ENCODE assay signal across 16 cellular contexts in the genomic region with DNA sequence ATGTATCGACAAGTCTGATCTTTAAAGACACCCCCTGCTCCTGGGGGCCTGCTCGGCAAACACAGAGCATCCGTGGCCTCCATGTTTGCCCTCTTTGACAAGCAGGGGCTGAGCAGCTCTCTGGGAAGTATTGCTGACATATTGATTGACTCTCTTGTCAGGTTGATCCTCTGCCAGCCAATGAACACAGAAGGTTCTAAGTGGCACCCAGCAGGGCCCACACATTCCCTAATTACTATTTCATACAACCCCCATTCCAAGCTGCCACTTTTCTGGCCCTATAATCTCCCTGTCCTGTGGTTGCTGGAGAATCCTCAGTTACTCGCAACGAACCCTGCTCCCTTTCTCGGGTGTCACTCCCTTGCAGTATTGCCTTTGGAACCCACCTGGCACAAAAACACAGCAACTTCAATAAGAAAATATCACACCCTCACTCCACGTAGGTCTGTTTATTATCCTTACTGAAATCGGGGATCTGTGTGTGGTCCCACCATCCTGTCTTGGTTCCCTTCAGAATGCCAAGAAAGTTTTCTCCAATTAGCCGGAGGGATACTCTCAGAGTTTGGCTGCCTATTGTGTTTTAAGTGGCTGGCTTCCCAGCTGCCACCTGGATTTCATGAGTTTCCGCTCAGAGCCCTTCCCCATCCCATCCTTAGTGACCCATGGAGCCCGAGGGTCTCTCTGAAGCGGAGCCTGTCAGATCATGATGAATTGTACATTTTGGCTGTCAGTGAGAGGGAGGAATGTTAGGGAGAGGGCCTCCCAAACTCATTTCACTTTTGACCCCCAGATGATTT.
DNase-seq lines count a peak whose midpoint lies in the region; ATAC-seq lines count a peak whose summit lies in the region.
"Had no signal": no experiment of that assay in that cellular context is flagged by ENCODE, and none has a peak within 500 bp of the region (broad histone marks: within the 10 kb centered on the region; RNA-seq: fewer than 3 reads in every experiment).

No MANE protein-coding gene starts in this region.

- intact Hi-C loops in sciatic nerve (cut with DNase I): no loop called here

- peaks cover 42% of the 10 kb centered on the region for H3K4me1 ChIP-seq in SJSA1 (replicated peaks)

- DNase-seq in ELF-1 (ENCODE audit: low read depth, low spot score) (peak; percentile 43), SJSA1 (ENCODE audit: low read depth in 1 of 2, low spot score in 2 of 2) (peak; percentile 79 to 93), astrocyte of the hippocampus (ENCODE audit: low read depth, low spot score) (peak; percentile 53), sciatic nerve (ENCODE audit: low spot score) (peak; percentile 77), NCI-H226 (no peak)
- DNase-seq: 8988T; AML-193; CD4-positive, CD25-positive, alpha-beta regulatory T cell; DMS53; H7 had no signal

- H3K27ac ChIP-seq in SJSA1: peak overlapping the region; percentile 30
- H3K27ac ChIP-seq: BLaER1 had no signal

- peaks cover under 1% of the 10 kb centered on the region; the same call in 1 of the 2 replicates for H3K36me3 ChIP-seq in SJSA1

- H3K9me3 ChIP-seq in SJSA1 (replicated peaks): no peaks in the 10 kb centered on the region
- H3K9me3 ChIP-seq: BLaER1 had no signal

- ATAC-seq in sciatic nerve: peak; percentile 90
- ATAC-seq in HG03439 (IDR thresholded peaks at IDR 0.05; ENCODE audit: unreplicated experiment): no peak
- ATAC-seq in GM18502 (IDR thresholded peaks at IDR 0.05; ENCODE audit: poor library complexity, unreplicated experiment): no peak
- ATAC-seq in GM18861 (IDR thresholded peaks at IDR 0.05; ENCODE audit: unreplicated experiment): no peak
- ATAC-seq: GM12878, GM23338 had no signal

- H3K4me3 ChIP-seq in SJSA1: no peak overlapping the region
- H3K4me3 ChIP-seq: BLaER1, GM12878, GM23338 had no signal

- H3K27me3 ChIP-seq in SJSA1 (replicated peaks): no peaks in the 10 kb centered on the region
- H3K27me3 ChIP-seq: BLaER1 had no signal
